In genomic region chr4:145125396-145125795, GRCh38 we compare ENCODE assay signal across 27 cellular contexts. TPM values are rescaled to one million over a fixed set of nuclear protein-coding genes. Genes with fewer than 3 reads are reported as not detected.
A peak's percentile ranks its signal among the peaks of the same experiment; 100 is the strongest.
DNase-seq lines count a peak whose midpoint lies in the region; ATAC-seq, FAIRE-seq and TF ChIP-seq lines count a peak whose summit lies in the region.
"Had no signal": no experiment of that assay in that cellular context is flagged by ENCODE, and none has a peak within 500 bp of the region (broad histone marks: within the 10 kb centered on the region; RNA-seq: fewer than 3 reads in every experiment).

No MANE protein-coding gene starts in this region.

- POLR2A ChIA-PET in activated CD4-positive, alpha-beta memory T cell treated with anti-CD3 and anti-CD28 coated beads, Interleukin-2, amount 10 ng/mL, durations not matched to agents 7 days and 5 days (lab: Charles Lee), result interaction anchor here (0.7 to 3.6 kb wide), 13 partner anchors 10 to 493 kb away, joined by 3 to 43 read pairs (median 4); partner anchors contain the start of genes ABCE1 and ANAPC10

- H3K4me3 ChIP-seq in CD4-positive, CD25-positive, alpha-beta regulatory T cell (ENCODE audit: low read depth, low read length), result peak overlapping the region; percentile 80
- no peak overlapping the region for H3K4me3 ChIP-seq in colonic mucosa
- H3K4me3 ChIP-seq: cardiac muscle cell, coronary artery, GM23338, testis had no signal

- H3K36me3 Mint-ChIP-seq in T-helper 1 cell treated with Interleukin-12 subunit alpha and Interleukin-12 subunit beta and Interleukin-4 antibody, amounts not matched to agents 30 μg/mL and 1 μg/mL, for 36 hours (ENCODE audit: low read depth), result peaks cover 53% of the 10 kb centered on the region
- H3K36me3 Mint-ChIP-seq in CD4-positive, CD25-positive, alpha-beta regulatory T cell, result peaks cover 38% of the 10 kb centered on the region
- H3K36me3 Mint-ChIP-seq in activated CD4-positive, alpha-beta memory T cell treated with anti-CD3 and anti-CD28 coated beads, Interleukin-2, amount 10 ng/mL, durations not matched to agents 7 days and 5 days (ENCODE audit: low read depth), result peaks cover 65% of the 10 kb centered on the region

- DNase-seq in T-helper 1 cell (no peak), colonic mucosa (no peak), GM12891 (ENCODE audit: insufficient read length, low spot score) (no peak)
- peak in 1 of 3 donors; percentile 59 for DNase-seq in CD4-positive, CD25-positive, alpha-beta regulatory T cell
- DNase-seq in activated CD4-positive, alpha-beta memory T cell treated with anti-CD3 and anti-CD28 coated beads, Interleukin-2, amount 10 ng/mL, durations not matched to agents 7 days and 5 days, result no peak
- DNase-seq: activated T-cell treated with anti-CD3 and anti-CD28 coated beads, Interleukin-2, amount 50 U/mL, for 48 hours; effector memory CD4-positive, alpha-beta T cell; erythroblast; IMR-90; mammary epithelial cell; NCI-H146; NCI-H446; NCI-H774; stimulated activated CD4-positive, alpha-beta T cell treated with anti-CD3 and anti-CD28 coated beads, Interleukin-15, amount 100 ng/mL, for 24 hours; stimulated activated naive CD4-positive, alpha-beta T cell; SW 1271; testis had no signal

- H3K36me3 ChIP-seq in CD4-positive, CD25-positive, alpha-beta regulatory T cell (ENCODE audit: control insufficient read depth, insufficient read depth, low read length), result peaks cover 48% of the 10 kb centered on the region
- H3K36me3 ChIP-seq in colonic mucosa, result peaks cover 5% of the 10 kb centered on the region

- peak overlapping the region; percentile 86 for H3K27ac ChIP-seq in CD4-positive, CD25-positive, alpha-beta regulatory T cell (ENCODE audit: insufficient read depth, low read length, poor library complexity, severe bottlenecking)
- H3K27ac ChIP-seq in colonic mucosa, result peak overlapping the region; percentile 5
- H3K27ac ChIP-seq: 22Rv1, cardiac muscle cell, coronary artery, testis had no signal

- CTCF ChIA-PET in activated CD4-positive, alpha-beta memory T cell treated with anti-CD3 and anti-CD28 coated beads, Interleukin-2, amount 10 ng/mL, durations not matched to agents 7 days and 5 days (lab: Charles Lee), result interaction anchor here (1.0 kb wide), 1 partner anchor 91 kb away, joined by 3 read pairs; no protein-coding TSS in a partner anchor

- no peaks in the 10 kb centered on the region for H3K9me3 ChIP-seq in CD4-positive, CD25-positive, alpha-beta regulatory T cell (ENCODE audit: control insufficient read depth in 2 of 2, low read length in 2 of 2)
- H3K9me3 ChIP-seq in colonic mucosa, result no peaks in the 10 kb centered on the region
- H3K9me3 ChIP-seq: testis had no signal

- peaks cover 21% of the 10 kb centered on the region for H3K4me1 ChIP-seq in CD4-positive, CD25-positive, alpha-beta regulatory T cell (ENCODE audit: control insufficient read depth, insufficient read depth, low read length, poor library complexity, severe bottlenecking)
- H3K4me1 ChIP-seq in colonic mucosa, result no peaks in the 10 kb centered on the region
- H3K4me1 ChIP-seq: testis had no signal

- no peak for TF ChIP-seq CTCF in colonic mucosa (IDR thresholded peaks at IDR 0.05)

- H3K4me3 Mint-ChIP-seq in T-helper 1 cell treated with Interleukin-12 subunit alpha and Interleukin-12 subunit beta and Interleukin-4 antibody, amounts not matched to agents 30 μg/mL and 1 μg/mL, for 36 hours, result peak overlapping the region; percentile 67
- H3K4me3 Mint-ChIP-seq in CD4-positive, CD25-positive, alpha-beta regulatory T cell, result peak overlapping the region; percentile 73 to 92 (median 77)
- peak overlapping the region; percentile 67 for H3K4me3 Mint-ChIP-seq in activated CD4-positive, alpha-beta memory T cell treated with anti-CD3 and anti-CD28 coated beads, Interleukin-2, amount 10 ng/mL, durations not matched to agents 7 days and 5 days
- H3K4me3 Mint-ChIP-seq: CD14-positive monocyte, GM23338, WTC11 had no signal

- H3K9ac ChIP-seq in colonic mucosa (ENCODE audit: low read depth in 2 of 2, low read length in 2 of 2), result no peak overlapping the region

- TF ChIP-seq POLR2A in GM12891 (IDR thresholded peaks at IDR 0.05; ENCODE audit: low read depth, low read length), result no peak

- intact Hi-C loops in colonic mucosa (cut with DNase I), result no loop called here

- ATAC-seq in CD4-positive, CD25-positive, alpha-beta regulatory T cell (ENCODE audit: low read depth in 2 of 2), result peak; percentile 26 to 45
- ATAC-seq in HG03025 (IDR thresholded peaks at IDR 0.05; ENCODE audit: low FRiP score, unreplicated experiment), result no peak
- no peak for ATAC-seq in HG02759 (IDR thresholded peaks at IDR 0.05; ENCODE audit: unreplicated experiment)
- ATAC-seq: GM23338, WTC11 had no signal

- no peaks in the 10 kb centered on the region for H3K27me3 Mint-ChIP-seq in T-helper 1 cell treated with Interleukin-12 subunit alpha and Interleukin-12 subunit beta and Interleukin-4 antibody, amounts not matched to agents 30 μg/mL and 1 μg/mL, for 36 hours (ENCODE audit: low read depth)
- H3K27me3 Mint-ChIP-seq in CD4-positive, CD25-positive, alpha-beta regulatory T cell, result no peaks in the 10 kb centered on the region
- H3K27me3 Mint-ChIP-seq in activated CD4-positive, alpha-beta memory T cell treated with anti-CD3 and anti-CD28 coated beads, Interleukin-2, amount 10 ng/mL, durations not matched to agents 7 days and 5 days, result no peaks in the 10 kb centered on the region

- FAIRE-seq in GM12891 (lab: Jason Lieb, UNC), result no peak
- FAIRE-seq: astrocyte had no signal

- peak overlapping the region; percentile 93 for H3K27ac Mint-ChIP-seq in T-helper 1 cell treated with Interleukin-12 subunit alpha and Interleukin-12 subunit beta and Interleukin-4 antibody, amounts not matched to agents 30 μg/mL and 1 μg/mL, for 36 hours
- peak overlapping the region; percentile 92 to 97 (median 93) for H3K27ac Mint-ChIP-seq in CD4-positive, CD25-positive, alpha-beta regulatory T cell
- peak overlapping the region; percentile 98 for H3K27ac Mint-ChIP-seq in activated CD4-positive, alpha-beta memory T cell treated with anti-CD3 and anti-CD28 coated beads, Interleukin-2, amount 10 ng/mL, durations not matched to agents 7 days and 5 days
- H3K27ac Mint-ChIP-seq: GM23338, WTC11 had no signal

- H3K4me1 Mint-ChIP-seq in T-helper 1 cell treated with Interleukin-12 subunit alpha and Interleukin-12 subunit beta and Interleukin-4 antibody, amounts not matched to agents 30 μg/mL and 1 μg/mL, for 36 hours (ENCODE audit: low read depth), result peaks cover 40% of the 10 kb centered on the region
- peaks cover 7 to 31% (median 23%) of the 10 kb centered on the region in 4 donors for H3K4me1 Mint-ChIP-seq in CD4-positive, CD25-positive, alpha-beta regulatory T cell
- peaks cover 41% of the 10 kb centered on the region for H3K4me1 Mint-ChIP-seq in activated CD4-positive, alpha-beta memory T cell treated with anti-CD3 and anti-CD28 coated beads, Interleukin-2, amount 10 ng/mL, durations not matched to agents 7 days and 5 days
- H3K4me1 Mint-ChIP-seq: CD14-positive monocyte, GM23338, WTC11 had no signal

- H3K27me3 ChIP-seq in CD4-positive, CD25-positive, alpha-beta regulatory T cell (ENCODE audit: control insufficient read depth, insufficient read depth, low read length), result no peaks in the 10 kb centered on the region
- no peaks in the 10 kb centered on the region for H3K27me3 ChIP-seq in colonic mucosa
- H3K27me3 ChIP-seq: cardiac muscle cell, testis had no signal

- H3K9me3 Mint-ChIP-seq in T-helper 1 cell treated with Interleukin-12 subunit alpha and Interleukin-12 subunit beta and Interleukin-4 antibody, amounts not matched to agents 30 μg/mL and 1 μg/mL, for 36 hours, result peaks cover 6% of the 10 kb centered on the region
- peaks cover 0 to 2% (median 0%) of the 10 kb centered on the region in 7 donors for H3K9me3 Mint-ChIP-seq in CD4-positive, CD25-positive, alpha-beta regulatory T cell
- no peaks in the 10 kb centered on the region for H3K9me3 Mint-ChIP-seq in activated CD4-positive, alpha-beta memory T cell treated with anti-CD3 and anti-CD28 coated beads, Interleukin-2, amount 10 ng/mL, durations not matched to agents 7 days and 5 days
- H3K9me3 Mint-ChIP-seq: CD14-positive monocyte, GM23338, WTC11 had no signal

TF ChIP-seq in GM12891, 5 proteins besides CTCF, POLR2A, EP300 and RAD21:
- TF ChIP-seq TAF1 (IDR thresholded peaks at IDR 0.05; ENCODE audit: low read depth, low read length) (no peak), PAX5 (IDR thresholded peaks at IDR 0.05; ENCODE audit: insufficient read depth, low read length, severe bottlenecking) (no peak), POLR2AphosphoS5 (IDR thresholded peaks at IDR 0.05; ENCODE audit: low read depth, low read length) (no peak), SPI1 (IDR thresholded peaks at IDR 0.05; ENCODE audit: low read depth, low read length) (no peak), POU2F2 (IDR thresholded peaks at IDR 0.05; ENCODE audit: low read depth, low read length) (no peak)
TF ChIP-seq in GM12891: peak in this region for 0.

RNA-seq across cellular contexts. Expression of gene ABCE1, which starts 27.3 kb away (rescaled TPM):
- total RNA-seq in CD4-positive, CD25-positive, alpha-beta regulatory T cell, result 41.4 TPM
- 10 to 100 TPM; 59.1 to 71.8 (median 66.1) TPM for polyA plus RNA-seq in CD4-positive, CD25-positive, alpha-beta regulatory T cell
- 10 to 100 TPM; 60.6 to 63.3 TPM for total RNA-seq in activated CD4-positive, alpha-beta memory T cell treated with anti-CD3 and anti-CD28 coated beads, Interleukin-2, amount 10 ng/mL, durations not matched to agents 7 days and 5 days
- 10 to 100 TPM; 25.0 to 50.1 TPM for total RNA-seq in colonic mucosa
- polyA plus RNA-seq in GM12891 (2012; ENCODE audit: low read depth, missing spikeins), result 50.2 TPM

RNA-seq across cellular contexts. Expression of gene ANAPC10, which starts 27.4 kb away (rescaled TPM):
- total RNA-seq in CD4-positive, CD25-positive, alpha-beta regulatory T cell, result 30.6 TPM
- 10 to 100 TPM; 38.5 to 56.9 (median 41.2) TPM for polyA plus RNA-seq in CD4-positive, CD25-positive, alpha-beta regulatory T cell
- total RNA-seq in activated CD4-positive, alpha-beta memory T cell treated with anti-CD3 and anti-CD28 coated beads, Interleukin-2, amount 10 ng/mL, durations not matched to agents 7 days and 5 days, result 10 to 100 TPM; 22.4 to 28.4 TPM
- total RNA-seq in colonic mucosa, result 10 to 100 TPM; 12.7 to 12.8 TPM
- 21.1 TPM for polyA plus RNA-seq in GM12891 (2012; ENCODE audit: low read depth, missing spikeins)

RNA-seq across cellular contexts. Expression of gene OTUD4, which starts 55.0 kb away (rescaled TPM):
- total RNA-seq in CD4-positive, CD25-positive, alpha-beta regulatory T cell, result 74.9 TPM
- 10 to 100 TPM; 10.6 to 13.1 (median 12.6) TPM for polyA plus RNA-seq in CD4-positive, CD25-positive, alpha-beta regulatory T cell
- total RNA-seq in activated CD4-positive, alpha-beta memory T cell treated with anti-CD3 and anti-CD28 coated beads, Interleukin-2, amount 10 ng/mL, durations not matched to agents 7 days and 5 days, result 10 to 100 TPM; 45.8 to 51.2 TPM
- total RNA-seq in colonic mucosa, result 10 to 100 TPM; 26.7 to 33.2 TPM
- polyA plus RNA-seq in GM12891 (2012; ENCODE audit: low read depth, missing spikeins), result 6.3 TPM

Comparison
In these comparisons a context has a peak if more than half of its experiments do, and no peak if none do; other contexts are left out.
1. ATAC-seq: peak in CD4-positive, CD25-positive, alpha-beta regulatory T cell (2 of 2); none in HG03025 (single experiment) and HG02759 (single experiment).
2. Peak in every context shown above with its lines, with median percentiles within 50 percentile points of each other: H3K27ac Mint-ChIP-seq and H3K4me3 Mint-ChIP-seq.